ENCODE assay signal across 1 cellular context in the genomic region with DNA sequence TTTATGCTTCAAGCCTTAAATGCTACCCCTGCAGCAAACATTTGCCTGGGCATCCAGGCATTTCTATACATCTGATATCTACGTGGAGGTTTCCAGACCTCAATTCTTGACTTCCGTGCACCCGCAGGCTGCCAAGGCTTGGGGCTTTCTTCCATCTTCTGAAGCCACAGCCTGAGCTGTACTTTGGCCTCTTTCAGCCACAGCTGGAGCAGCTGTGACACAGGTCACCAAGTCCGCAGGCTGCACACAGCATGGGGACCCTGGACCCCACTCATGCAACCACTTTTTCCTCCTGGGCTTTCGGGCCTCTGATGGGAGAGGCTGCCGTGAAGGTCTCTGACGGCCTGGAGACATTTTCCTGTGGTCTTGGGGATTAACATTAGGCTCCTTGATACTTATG.
A peak's percentile ranks its signal among the peaks of the same experiment; 100 is the strongest.
TF ChIP-seq lines count a peak whose summit lies in the region.

No MANE protein-coding gene starts in this region.

TF ChIP-seq in HepG2, 621 proteins besides CTCF, POLR2A, EP300 and RAD21 (continued from another document and continues in another):
- TF ChIP-seq, protein P1, sequence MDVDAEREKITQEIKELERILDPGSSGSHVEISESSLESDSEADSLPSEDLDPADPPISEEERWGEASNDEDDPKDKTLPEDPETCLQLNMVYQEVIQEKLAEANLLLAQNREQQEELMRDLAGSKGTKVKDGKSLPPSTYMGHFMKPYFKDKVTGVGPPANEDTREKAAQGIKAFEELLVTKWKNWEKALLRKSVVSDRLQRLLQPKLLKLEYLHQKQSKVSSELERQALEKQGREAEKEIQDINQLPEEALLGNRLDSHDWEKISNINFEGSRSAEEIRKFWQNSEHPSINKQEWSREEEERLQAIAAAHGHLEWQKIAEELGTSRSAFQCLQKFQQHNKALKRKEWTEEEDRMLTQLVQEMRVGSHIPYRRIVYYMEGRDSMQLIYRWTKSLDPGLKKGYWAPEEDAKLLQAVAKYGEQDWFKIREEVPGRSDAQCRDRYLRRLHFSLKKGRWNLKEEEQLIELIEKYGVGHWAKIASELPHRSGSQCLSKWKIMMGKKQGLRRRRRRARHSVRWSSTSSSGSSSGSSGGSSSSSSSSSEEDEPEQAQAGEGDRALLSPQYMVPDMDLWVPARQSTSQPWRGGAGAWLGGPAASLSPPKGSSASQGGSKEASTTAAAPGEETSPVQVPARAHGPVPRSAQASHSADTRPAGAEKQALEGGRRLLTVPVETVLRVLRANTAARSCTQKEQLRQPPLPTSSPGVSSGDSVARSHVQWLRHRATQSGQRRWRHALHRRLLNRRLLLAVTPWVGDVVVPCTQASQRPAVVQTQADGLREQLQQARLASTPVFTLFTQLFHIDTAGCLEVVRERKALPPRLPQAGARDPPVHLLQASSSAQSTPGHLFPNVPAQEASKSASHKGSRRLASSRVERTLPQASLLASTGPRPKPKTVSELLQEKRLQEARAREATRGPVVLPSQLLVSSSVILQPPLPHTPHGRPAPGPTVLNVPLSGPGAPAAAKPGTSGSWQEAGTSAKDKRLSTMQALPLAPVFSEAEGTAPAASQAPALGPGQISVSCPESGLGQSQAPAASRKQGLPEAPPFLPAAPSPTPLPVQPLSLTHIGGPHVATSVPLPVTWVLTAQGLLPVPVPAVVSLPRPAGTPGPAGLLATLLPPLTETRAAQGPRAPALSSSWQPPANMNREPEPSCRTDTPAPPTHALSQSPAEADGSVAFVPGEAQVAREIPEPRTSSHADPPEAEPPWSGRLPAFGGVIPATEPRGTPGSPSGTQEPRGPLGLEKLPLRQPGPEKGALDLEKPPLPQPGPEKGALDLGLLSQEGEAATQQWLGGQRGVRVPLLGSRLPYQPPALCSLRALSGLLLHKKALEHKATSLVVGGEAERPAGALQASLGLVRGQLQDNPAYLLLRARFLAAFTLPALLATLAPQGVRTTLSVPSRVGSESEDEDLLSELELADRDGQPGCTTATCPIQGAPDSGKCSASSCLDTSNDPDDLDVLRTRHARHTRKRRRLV (CRISPR knock-in tag; IDR thresholded peaks at IDR 0.05) = no peak
- TF ChIP-seq, protein P2, sequence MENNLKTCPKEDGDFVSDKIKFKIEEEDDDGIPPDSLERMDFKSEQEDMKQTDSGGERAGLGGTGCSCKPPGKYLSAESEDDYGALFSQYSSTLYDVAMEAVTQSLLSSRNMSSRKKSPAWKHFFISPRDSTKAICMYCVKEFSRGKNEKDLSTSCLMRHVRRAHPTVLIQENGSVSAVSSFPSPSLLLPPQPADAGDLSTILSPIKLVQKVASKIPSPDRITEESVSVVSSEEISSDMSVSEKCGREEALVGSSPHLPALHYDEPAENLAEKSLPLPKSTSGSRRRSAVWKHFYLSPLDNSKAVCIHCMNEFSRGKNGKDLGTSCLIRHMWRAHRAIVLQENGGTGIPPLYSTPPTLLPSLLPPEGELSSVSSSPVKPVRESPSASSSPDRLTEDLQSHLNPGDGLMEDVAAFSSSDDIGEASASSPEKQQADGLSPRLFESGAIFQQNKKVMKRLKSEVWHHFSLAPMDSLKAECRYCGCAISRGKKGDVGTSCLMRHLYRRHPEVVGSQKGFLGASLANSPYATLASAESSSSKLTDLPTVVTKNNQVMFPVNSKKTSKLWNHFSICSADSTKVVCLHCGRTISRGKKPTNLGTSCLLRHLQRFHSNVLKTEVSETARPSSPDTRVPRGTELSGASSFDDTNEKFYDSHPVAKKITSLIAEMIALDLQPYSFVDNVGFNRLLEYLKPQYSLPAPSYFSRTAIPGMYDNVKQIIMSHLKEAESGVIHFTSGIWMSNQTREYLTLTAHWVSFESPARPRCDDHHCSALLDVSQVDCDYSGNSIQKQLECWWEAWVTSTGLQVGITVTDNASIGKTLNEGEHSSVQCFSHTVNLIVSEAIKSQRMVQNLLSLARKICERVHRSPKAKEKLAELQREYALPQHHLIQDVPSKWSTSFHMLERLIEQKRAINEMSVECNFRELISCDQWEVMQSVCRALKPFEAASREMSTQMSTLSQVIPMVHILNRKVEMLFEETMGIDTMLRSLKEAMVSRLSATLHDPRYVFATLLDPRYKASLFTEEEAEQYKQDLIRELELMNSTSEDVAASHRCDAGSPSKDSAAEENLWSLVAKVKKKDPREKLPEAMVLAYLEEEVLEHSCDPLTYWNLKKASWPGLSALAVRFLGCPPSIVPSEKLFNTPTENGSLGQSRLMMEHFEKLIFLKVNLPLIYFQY (CRISPR knock-in tag; IDR thresholded peaks at IDR 0.05; ENCODE audit: borderline replicate concordance) = no peak
- TF ChIP-seq NCOA1 (CRISPR knock-in tag; IDR thresholded peaks at IDR 0.05) (no peak), MAZ (IDR thresholded peaks at IDR 0.05; ENCODE audit: borderline replicate concordance, low read depth, low read length) (no peak), MAZ (CRISPR knock-in tag; IDR thresholded peaks at IDR 0.05; ENCODE audit: low read depth) (no peak), ZFP37 (CRISPR knock-in tag; IDR thresholded peaks at IDR 0.05; ENCODE audit: borderline replicate concordance) (no peak), ZBTB7B (CRISPR knock-in tag; IDR thresholded peaks at IDR 0.05) (no peak), KLF16 (CRISPR knock-in tag; IDR thresholded peaks at IDR 0.05) (no peak), FLYWCH1 (CRISPR knock-in tag; IDR thresholded peaks at IDR 0.05) (no peak), SUZ12 (IDR thresholded peaks at IDR 0.05; ENCODE audit: low read depth, low read length) (no peak), NR2F6 (IDR thresholded peaks at IDR 0.05) (peak; percentile 14; the same call in 1 of the 2 replicates), NR2F6 (CRISPR knock-in tag; IDR thresholded peaks at IDR 0.05) (no peak), ZNF563 (CRISPR knock-in tag; IDR thresholded peaks at IDR 0.05) (no peak), ZNF678 (CRISPR knock-in tag; IDR thresholded peaks at IDR 0.05) (no peak), SAFB2 (CRISPR knock-in tag; IDR thresholded peaks at IDR 0.05; ENCODE audit: borderline replicate concordance, low read depth) (no peak), HMG20A (CRISPR knock-in tag; IDR thresholded peaks at IDR 0.05; ENCODE audit: borderline replicate concordance) (no peak), TBX2 (CRISPR knock-in tag; IDR thresholded peaks at IDR 0.05; ENCODE audit: borderline replicate concordance) (no peak), ZEB1 (IDR thresholded peaks at IDR 0.05; ENCODE audit: insufficient replicate concordance, low read depth) (no peak), ZNF709 (CRISPR knock-in tag; IDR thresholded peaks at IDR 0.05) (no peak), JDP2 (CRISPR knock-in tag; IDR thresholded peaks at IDR 0.05; ENCODE audit: borderline replicate concordance) (no peak), FOXA1 (IDR thresholded peaks at IDR 0.05) (no peak), FOXA1 (CRISPR knock-in tag; IDR thresholded peaks at IDR 0.05) (no peak)
- TF ChIP-seq, protein P3, sequence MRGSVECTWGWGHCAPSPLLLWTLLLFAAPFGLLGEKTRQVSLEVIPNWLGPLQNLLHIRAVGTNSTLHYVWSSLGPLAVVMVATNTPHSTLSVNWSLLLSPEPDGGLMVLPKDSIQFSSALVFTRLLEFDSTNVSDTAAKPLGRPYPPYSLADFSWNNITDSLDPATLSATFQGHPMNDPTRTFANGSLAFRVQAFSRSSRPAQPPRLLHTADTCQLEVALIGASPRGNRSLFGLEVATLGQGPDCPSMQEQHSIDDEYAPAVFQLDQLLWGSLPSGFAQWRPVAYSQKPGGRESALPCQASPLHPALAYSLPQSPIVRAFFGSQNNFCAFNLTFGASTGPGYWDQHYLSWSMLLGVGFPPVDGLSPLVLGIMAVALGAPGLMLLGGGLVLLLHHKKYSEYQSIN (CRISPR knock-in tag; IDR thresholded peaks at IDR 0.05; ENCODE audit: borderline replicate concordance) = no peak
- TF ChIP-seq, protein P4, sequence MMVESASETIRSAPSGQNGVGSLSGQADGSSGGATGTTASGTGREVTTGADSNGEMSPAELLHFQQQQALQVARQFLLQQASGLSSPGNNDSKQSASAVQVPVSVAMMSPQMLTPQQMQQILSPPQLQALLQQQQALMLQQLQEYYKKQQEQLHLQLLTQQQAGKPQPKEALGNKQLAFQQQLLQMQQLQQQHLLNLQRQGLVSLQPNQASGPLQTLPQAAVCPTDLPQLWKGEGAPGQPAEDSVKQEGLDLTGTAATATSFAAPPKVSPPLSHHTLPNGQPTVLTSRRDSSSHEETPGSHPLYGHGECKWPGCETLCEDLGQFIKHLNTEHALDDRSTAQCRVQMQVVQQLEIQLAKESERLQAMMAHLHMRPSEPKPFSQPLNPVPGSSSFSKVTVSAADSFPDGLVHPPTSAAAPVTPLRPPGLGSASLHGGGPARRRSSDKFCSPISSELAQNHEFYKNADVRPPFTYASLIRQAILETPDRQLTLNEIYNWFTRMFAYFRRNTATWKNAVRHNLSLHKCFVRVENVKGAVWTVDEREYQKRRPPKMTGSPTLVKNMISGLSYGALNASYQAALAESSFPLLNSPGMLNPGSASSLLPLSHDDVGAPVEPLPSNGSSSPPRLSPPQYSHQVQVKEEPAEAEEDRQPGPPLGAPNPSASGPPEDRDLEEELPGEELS (CRISPR knock-in tag; IDR thresholded peaks at IDR 0.05) = no peak
- TF ChIP-seq, protein P5, sequence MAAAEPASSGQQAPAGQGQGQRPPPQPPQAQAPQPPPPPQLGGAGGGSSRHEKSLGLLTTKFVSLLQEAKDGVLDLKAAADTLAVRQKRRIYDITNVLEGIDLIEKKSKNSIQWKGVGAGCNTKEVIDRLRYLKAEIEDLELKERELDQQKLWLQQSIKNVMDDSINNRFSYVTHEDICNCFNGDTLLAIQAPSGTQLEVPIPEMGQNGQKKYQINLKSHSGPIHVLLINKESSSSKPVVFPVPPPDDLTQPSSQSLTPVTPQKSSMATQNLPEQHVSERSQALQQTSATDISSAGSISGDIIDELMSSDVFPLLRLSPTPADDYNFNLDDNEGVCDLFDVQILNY (CRISPR knock-in tag; conservative IDR thresholded peaks at IDR 0.05) = no peak
- TF ChIP-seq, protein P6, sequence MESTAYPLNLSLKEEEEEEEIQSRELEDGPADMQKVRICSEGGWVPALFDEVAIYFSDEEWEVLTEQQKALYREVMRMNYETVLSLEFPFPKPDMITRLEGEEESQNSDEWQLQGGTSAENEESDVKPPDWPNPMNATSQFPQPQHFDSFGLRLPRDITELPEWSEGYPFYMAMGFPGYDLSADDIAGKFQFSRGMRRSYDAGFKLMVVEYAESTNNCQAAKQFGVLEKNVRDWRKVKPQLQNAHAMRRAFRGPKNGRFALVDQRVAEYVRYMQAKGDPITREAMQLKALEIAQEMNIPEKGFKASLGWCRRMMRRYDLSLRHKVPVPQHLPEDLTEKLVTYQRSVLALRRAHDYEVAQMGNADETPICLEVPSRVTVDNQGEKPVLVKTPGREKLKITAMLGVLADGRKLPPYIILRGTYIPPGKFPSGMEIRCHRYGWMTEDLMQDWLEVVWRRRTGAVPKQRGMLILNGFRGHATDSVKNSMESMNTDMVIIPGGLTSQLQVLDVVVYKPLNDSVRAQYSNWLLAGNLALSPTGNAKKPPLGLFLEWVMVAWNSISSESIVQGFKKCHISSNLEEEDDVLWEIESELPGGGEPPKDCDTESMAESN (CRISPR knock-in tag; conservative IDR thresholded peaks at IDR 0.05) = no peak
- TF ChIP-seq, protein P7, sequence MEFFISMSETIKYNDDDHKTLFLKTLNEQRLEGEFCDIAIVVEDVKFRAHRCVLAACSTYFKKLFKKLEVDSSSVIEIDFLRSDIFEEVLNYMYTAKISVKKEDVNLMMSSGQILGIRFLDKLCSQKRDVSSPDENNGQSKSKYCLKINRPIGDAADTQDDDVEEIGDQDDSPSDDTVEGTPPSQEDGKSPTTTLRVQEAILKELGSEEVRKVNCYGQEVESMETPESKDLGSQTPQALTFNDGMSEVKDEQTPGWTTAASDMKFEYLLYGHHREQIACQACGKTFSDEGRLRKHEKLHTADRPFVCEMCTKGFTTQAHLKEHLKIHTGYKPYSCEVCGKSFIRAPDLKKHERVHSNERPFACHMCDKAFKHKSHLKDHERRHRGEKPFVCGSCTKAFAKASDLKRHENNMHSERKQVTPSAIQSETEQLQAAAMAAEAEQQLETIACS (CRISPR knock-in tag; IDR thresholded peaks at IDR 0.05) = no peak
- TF ChIP-seq, protein P8, sequence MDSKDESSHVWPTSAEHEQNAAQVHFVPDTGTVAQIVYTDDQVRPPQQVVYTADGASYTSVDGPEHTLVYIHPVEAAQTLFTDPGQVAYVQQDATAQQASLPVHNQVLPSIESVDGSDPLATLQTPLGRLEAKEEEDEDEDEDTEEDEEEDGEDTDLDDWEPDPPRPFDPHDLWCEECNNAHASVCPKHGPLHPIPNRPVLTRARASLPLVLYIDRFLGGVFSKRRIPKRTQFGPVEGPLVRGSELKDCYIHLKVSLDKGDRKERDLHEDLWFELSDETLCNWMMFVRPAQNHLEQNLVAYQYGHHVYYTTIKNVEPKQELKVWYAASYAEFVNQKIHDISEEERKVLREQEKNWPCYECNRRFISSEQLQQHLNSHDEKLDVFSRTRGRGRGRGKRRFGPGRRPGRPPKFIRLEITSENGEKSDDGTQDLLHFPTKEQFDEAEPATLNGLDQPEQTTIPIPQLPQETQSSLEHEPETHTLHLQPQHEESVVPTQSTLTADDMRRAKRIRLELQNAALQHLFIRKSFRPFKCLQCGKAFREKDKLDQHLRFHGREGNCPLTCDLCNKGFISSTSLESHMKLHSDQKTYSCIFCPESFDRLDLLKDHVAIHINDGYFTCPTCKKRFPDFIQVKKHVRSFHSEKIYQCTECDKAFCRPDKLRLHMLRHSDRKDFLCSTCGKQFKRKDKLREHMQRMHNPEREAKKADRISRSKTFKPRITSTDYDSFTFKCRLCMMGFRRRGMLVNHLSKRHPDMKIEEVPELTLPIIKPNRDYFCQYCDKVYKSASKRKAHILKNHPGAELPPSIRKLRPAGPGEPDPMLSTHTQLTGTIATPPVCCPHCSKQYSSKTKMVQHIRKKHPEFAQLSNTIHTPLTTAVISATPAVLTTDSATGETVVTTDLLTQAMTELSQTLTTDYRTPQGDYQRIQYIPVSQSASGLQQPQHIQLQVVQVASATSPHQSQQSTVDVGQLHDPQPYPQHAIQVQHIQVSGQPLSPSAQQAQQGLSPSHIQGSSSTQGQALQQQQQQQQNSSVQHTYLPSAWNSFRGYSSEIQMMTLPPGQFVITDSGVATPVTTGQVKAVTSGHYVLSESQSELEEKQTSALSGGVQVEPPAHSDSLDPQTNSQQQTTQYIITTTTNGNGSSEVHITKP (CRISPR knock-in tag; IDR thresholded peaks at IDR 0.05; ENCODE audit: low read depth) = no peak
- TF ChIP-seq, protein P9, sequence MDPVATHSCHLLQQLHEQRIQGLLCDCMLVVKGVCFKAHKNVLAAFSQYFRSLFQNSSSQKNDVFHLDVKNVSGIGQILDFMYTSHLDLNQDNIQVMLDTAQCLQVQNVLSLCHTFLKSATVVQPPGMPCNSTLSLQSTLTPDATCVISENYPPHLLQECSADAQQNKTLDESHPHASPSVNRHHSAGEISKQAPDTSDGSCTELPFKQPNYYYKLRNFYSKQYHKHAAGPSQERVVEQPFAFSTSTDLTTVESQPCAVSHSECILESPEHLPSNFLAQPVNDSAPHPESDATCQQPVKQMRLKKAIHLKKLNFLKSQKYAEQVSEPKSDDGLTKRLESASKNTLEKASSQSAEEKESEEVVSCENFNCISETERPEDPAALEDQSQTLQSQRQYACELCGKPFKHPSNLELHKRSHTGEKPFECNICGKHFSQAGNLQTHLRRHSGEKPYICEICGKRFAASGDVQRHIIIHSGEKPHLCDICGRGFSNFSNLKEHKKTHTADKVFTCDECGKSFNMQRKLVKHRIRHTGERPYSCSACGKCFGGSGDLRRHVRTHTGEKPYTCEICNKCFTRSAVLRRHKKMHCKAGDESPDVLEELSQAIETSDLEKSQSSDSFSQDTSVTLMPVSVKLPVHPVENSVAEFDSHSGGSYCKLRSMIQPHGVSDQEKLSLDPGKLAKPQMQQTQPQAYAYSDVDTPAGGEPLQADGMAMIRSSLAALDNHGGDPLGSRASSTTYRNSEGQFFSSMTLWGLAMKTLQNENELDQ (CRISPR knock-in tag; IDR thresholded peaks at IDR 0.05; ENCODE audit: borderline replicate concordance) = no peak
- TF ChIP-seq, protein P10, sequence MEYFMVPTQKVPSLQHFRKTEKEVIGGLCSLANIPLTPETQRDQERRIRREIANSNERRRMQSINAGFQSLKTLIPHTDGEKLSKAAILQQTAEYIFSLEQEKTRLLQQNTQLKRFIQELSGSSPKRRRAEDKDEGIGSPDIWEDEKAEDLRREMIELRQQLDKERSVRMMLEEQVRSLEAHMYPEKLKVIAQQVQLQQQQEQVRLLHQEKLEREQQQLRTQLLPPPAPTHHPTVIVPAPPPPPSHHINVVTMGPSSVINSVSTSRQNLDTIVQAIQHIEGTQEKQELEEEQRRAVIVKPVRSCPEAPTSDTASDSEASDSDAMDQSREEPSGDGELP (IDR thresholded peaks at IDR 0.05; ENCODE audit: borderline replicate concordance, low read depth) = peak; percentile 85
